ENCODE assay signal across 9 cellular contexts in genomic region chr4:11720292-11720691, GRCh38.
DNase-seq lines count a peak whose midpoint lies in the region; ATAC-seq, FAIRE-seq and TF ChIP-seq lines count a peak whose summit lies in the region.
"Had no signal": no experiment of that assay in that cellular context is flagged by ENCODE, and none has a peak within 500 bp of the region (broad histone marks: within the 10 kb centered on the region; RNA-seq: fewer than 3 reads in every experiment).

No MANE protein-coding gene starts in this region.

- H3K4me2 ChIP-seq in GM12878 (ENCODE audit: control insufficient read depth, insufficient read depth), result no peak overlapping the region

- TF ChIP-seq RAD21 in Ishikawa (IDR thresholded peaks at IDR 0.05; ENCODE audit: low read depth) (peak; percentile 80), GM12878 (IDR thresholded peaks at IDR 0.05; ENCODE audit: insufficient read depth, low read depth, low read length) (peak; percentile 67)

- POLR2A ChIA-PET in GM12878 (lab: Charles Lee), result no interaction called here

- FAIRE-seq in GM12891 (lab: Jason Lieb, UNC) (no peak), GM12878 (lab: Jason Lieb, UNC) (no peak)

- H3K4me1 ChIP-seq in GM12878 (ENCODE audit: control insufficient read depth, insufficient read depth, low read length), result no peaks in the 10 kb centered on the region
- H3K4me1 ChIP-seq: SJSA1 had no signal

- H3K9me3 ChIP-seq in GM12878 (replicated peaks; ENCODE audit: control insufficient read depth, insufficient read depth, low read length), result no peaks in the 10 kb centered on the region
- H3K9me3 ChIP-seq: SJSA1 had no signal

- H3K79me2 ChIP-seq in GM12878 (ENCODE audit: control insufficient read depth, insufficient read depth, low read length), result no peaks in the 10 kb centered on the region

- CTCF ChIA-PET in GM12878 (lab: Yijun Ruan, JAX), result interaction anchor here (0.9 to 1.0 kb wide), 2 partner anchors 69 to 1165 kb away, joined by 3 to 6 read pairs; no protein-coding TSS in a partner anchor

- DNase-seq in GM12891 (ENCODE audit: insufficient read length, low spot score), result peak; percentile 5
- no peak for DNase-seq in GM12878 (ENCODE audit: low read depth, low spot score)
- peak; percentile 63 for DNase-seq in kidney glomerular epithelial cell (lab: John Stamatoyannopoulos, UW)
- no peak for DNase-seq in cerebellar nuclear complex (lab: John Stamatoyannopoulos, UW)
- no peak for DNase-seq in stimulated activated CD4-positive, alpha-beta T cell treated with anti-CD3 and anti-CD28 coated beads, Interleukin-4, amount 100 ng/mL, for 1 hour

- TF ChIP-seq EP300 in Ishikawa (IDR thresholded peaks at IDR 0.05; ENCODE audit: borderline replicate concordance), result no peak
- no peak for TF ChIP-seq EP300 in GM12878 (IDR thresholded peaks at IDR 0.05; ENCODE audit: borderline replicate concordance in 1 of 2, control insufficient read depth in 1 of 2, low read depth in 2 of 2, low read length in 2 of 2)

- H4K20me1 ChIP-seq in GM12878 (ENCODE audit: control insufficient read depth, insufficient read depth), result no peaks in the 10 kb centered on the region

- SMC1A ChIA-PET in GM12878 (lab: Charles Lee; ENCODE audit: uncharacterized antibody, unreplicated experiment), result no interaction called here

- intact Hi-C loops in GM12878 (cut with micrococcal nuclease; ENCODE audit: unreplicated experiment), result loop anchor here (1.0 to 2.0 kb wide), 2 partner anchors 1138 to 1165 kb away; no protein-coding TSS in a partner anchor

- H3K36me3 ChIP-seq in GM12878 (ENCODE audit: control insufficient read depth in 2 of 2, insufficient read depth in 2 of 2, low read length in 1 of 2), result no peaks in the 10 kb centered on the region
- H3K36me3 ChIP-seq: SJSA1 had no signal

- ATAC-seq in GM12878, result peak; percentile 51; the same call in 2 of the 3 replicates
- ATAC-seq in HG03571 (IDR thresholded peaks at IDR 0.05; ENCODE audit: unreplicated experiment), result no peak

- RAD21 ChIA-PET in GM12878 (lab: Charles Lee; ENCODE audit: unreplicated experiment), result no interaction called here

- in situ Hi-C loops in GM12878 (cut with MboI), result no loop called here

- H3K27ac ChIP-seq in GM12878 (ENCODE audit: control insufficient read depth, insufficient read depth), result no peak overlapping the region
- H3K27ac ChIP-seq: SJSA1 had no signal

- H2AFZ ChIP-seq in GM12878 (ENCODE audit: control insufficient read depth, low read depth, low read length), result no peak overlapping the region

- no TSS peak for BruUV-seq in GM12878 (replicated peaks; lab: Mats Ljungman, UMichigan)

- TF ChIP-seq POLR2A in GM12891 (IDR thresholded peaks at IDR 0.05; ENCODE audit: low read depth, low read length) (no peak), GM12878 (IDR thresholded peaks at IDR 0.05; ENCODE audit: low read depth, low read length) (no peak)

- TF ChIP-seq CTCF in GM12878 (IDR thresholded peaks at IDR 0.05 in 2 of 3, conservative IDR thresholded peaks at IDR 0.05 in 1 of 3; ENCODE audit: control insufficient read depth in 2 of 3, extremely low read depth in 1 of 3, insufficient read depth in 1 of 3, low read depth in 3 of 3, low read length in 3 of 3), result peak; percentile 36 to 51 (median 39); a peak in 5 of 6 replicates

- 0% methylated on average over 1 of the region's 1 CpG for WGBS in GM12878 (ENCODE audit: insufficient coverage, insufficient replicate concordance, low lambda C conversion rate, missing lambda C conversion rate)

- H3K27me3 ChIP-seq in GM12878 (replicated peaks in 1 of 2; ENCODE audit: control insufficient read depth in 2 of 2, insufficient read depth in 2 of 2, low read length in 1 of 2), result no peaks in the 10 kb centered on the region
- H3K27me3 ChIP-seq: SJSA1 had no signal

- H3K9ac ChIP-seq in GM12878 (ENCODE audit: control insufficient read depth, insufficient read depth, low read length), result no peak overlapping the region

- H3K4me3 ChIP-seq in GM12878, result no peak overlapping the region
- H3K4me3 ChIP-seq: lung, SJSA1 had no signal

TF ChIP-seq in GM12891, 5 proteins besides CTCF, POLR2A, EP300 and RAD21:
- TF ChIP-seq PAX5 (IDR thresholded peaks at IDR 0.05; ENCODE audit: insufficient read depth, low read length, severe bottlenecking), result no peak

TF ChIP-seq in Ishikawa, 13 proteins besides CTCF, POLR2A, EP300 and RAD21:
- TF ChIP-seq FOXM1 (IDR thresholded peaks at IDR 0.05; ENCODE audit: borderline replicate concordance, low read depth) (no peak), YY1 (IDR thresholded peaks at IDR 0.05; ENCODE audit: low read depth) (no peak), MAX (IDR thresholded peaks at IDR 0.05) (no peak), NFIC (IDR thresholded peaks at IDR 0.05) (no peak), EGR1 (IDR thresholded peaks at IDR 0.05) (no peak), TCF12 (IDR thresholded peaks at IDR 0.05; ENCODE audit: low read depth) (no peak), ZBTB7A (IDR thresholded peaks at IDR 0.05; ENCODE audit: low read depth) (no peak), CREB1 (IDR thresholded peaks at IDR 0.05; ENCODE audit: low read depth) (no peak), CEBPB (IDR thresholded peaks at IDR 0.05) (no peak), TEAD4 (IDR thresholded peaks at IDR 0.05) (no peak), USF1 (IDR thresholded peaks at IDR 0.05) (no peak), TAF1 (IDR thresholded peaks at IDR 0.05; ENCODE audit: low read depth) (no peak)
TF ChIP-seq in Ishikawa: peak in this region for 0.

TF ChIP-seq in GM12878, 131 proteins besides CTCF, POLR2A, EP300 and RAD21:
- TF ChIP-seq, protein P1, sequence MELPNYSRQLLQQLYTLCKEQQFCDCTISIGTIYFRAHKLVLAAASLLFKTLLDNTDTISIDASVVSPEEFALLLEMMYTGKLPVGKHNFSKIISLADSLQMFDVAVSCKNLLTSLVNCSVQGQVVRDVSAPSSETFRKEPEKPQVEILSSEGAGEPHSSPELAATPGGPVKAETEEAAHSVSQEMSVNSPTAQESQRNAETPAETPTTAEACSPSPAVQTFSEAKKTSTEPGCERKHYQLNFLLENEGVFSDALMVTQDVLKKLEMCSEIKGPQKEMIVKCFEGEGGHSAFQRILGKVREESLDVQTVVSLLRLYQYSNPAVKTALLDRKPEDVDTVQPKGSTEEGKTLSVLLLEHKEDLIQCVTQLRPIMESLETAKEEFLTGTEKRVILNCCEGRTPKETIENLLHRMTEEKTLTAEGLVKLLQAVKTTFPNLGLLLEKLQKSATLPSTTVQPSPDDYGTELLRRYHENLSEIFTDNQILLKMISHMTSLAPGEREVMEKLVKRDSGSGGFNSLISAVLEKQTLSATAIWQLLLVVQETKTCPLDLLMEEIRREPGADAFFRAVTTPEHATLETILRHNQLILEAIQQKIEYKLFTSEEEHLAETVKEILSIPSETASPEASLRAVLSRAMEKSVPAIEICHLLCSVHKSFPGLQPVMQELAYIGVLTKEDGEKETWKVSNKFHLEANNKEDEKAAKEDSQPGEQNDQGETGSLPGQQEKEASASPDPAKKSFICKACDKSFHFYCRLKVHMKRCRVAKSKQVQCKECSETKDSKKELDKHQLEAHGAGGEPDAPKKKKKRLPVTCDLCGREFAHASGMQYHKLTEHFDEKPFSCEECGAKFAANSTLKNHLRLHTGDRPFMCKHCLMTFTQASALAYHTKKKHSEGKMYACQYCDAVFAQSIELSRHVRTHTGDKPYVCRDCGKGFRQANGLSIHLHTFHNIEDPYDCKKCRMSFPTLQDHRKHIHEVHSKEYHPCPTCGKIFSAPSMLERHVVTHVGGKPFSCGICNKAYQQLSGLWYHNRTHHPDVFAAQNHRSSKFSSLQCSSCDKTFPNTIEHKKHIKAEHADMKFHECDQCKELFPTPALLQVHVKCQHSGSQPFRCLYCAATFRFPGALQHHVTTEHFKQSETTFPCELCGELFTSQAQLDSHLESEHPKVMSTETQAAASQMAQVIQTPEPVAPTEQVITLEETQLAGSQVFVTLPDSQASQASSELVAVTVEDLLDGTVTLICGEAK (IDR thresholded peaks at IDR 0.05; ENCODE audit: borderline replicate concordance), result no peak
- peak; percentile 66 for TF ChIP-seq SMC3 (IDR thresholded peaks at IDR 0.05; ENCODE audit: borderline replicate concordance, low read length)
TF ChIP-seq in GM12878: peak in this region for 1.

Comparison
In these comparisons a context has a peak if more than half of its experiments do, and no peak if none do; other contexts are left out.
1. DNase-seq: peak in GM12891 (single experiment) and kidney glomerular epithelial cell (single experiment); none in GM12878 (single experiment), cerebellar nuclear complex (0 of 2) and stimulated activated CD4-positive, alpha-beta T cell treated with anti-CD3 and anti-CD28 coated beads, Interleukin-4, amount 100 ng/mL, for 1 hour (single experiment).